In genomic region chr19:51166846-51167490, GRCh38 we compare ENCODE assay signal across 9 cellular contexts. TPM values are rescaled to one million over a fixed set of nuclear protein-coding genes. Genes with fewer than 3 reads are reported as not detected.
DNase-seq lines count a peak whose midpoint lies in the region; ATAC-seq and TF ChIP-seq lines count a peak whose summit lies in the region.
"Had no signal": no experiment of that assay in that cellular context is flagged by ENCODE, and none has a peak within 500 bp of the region (broad histone marks: within the 10 kb centered on the region; RNA-seq: fewer than 3 reads in every experiment).

No MANE protein-coding gene starts in this region.

- peak overlapping the region; percentile 64 for H3K27ac Mint-ChIP-seq in central memory CD8-positive, alpha-beta T cell (ENCODE audit: low read depth)
- no peak overlapping the region for H3K27ac Mint-ChIP-seq in neural progenitor cell

- no peaks in the 10 kb centered on the region for H3K27me3 Mint-ChIP-seq in central memory CD8-positive, alpha-beta T cell
- H3K27me3 Mint-ChIP-seq in neural progenitor cell (ENCODE audit: insufficient read depth, low read depth): peaks cover 4% of the 10 kb centered on the region

- peaks cover 23% of the 10 kb centered on the region for H3K27me3 ChIP-seq in neural progenitor cell

- H3K4me2 ChIP-seq in neural progenitor cell: no peak overlapping the region

- no peaks in the 10 kb centered on the region for H4K20me1 ChIP-seq in neural progenitor cell (ENCODE audit: low read depth)

- H3K79me2 ChIP-seq in neural progenitor cell (ENCODE audit: low read depth): no peaks in the 10 kb centered on the region

- no peak overlapping the region for H3K4me3 ChIP-seq in neural progenitor cell

- no peaks in the 10 kb centered on the region for H3K36me3 ChIP-seq in neural progenitor cell

- H3F3A ChIP-seq in neural progenitor cell (ENCODE audit: low read depth): no peaks in the 10 kb centered on the region

- no peaks in the 10 kb centered on the region for H3K9me3 ChIP-seq in neural progenitor cell (ENCODE audit: low read depth)

- H3K9ac ChIP-seq in neural progenitor cell: no peak overlapping the region

- H3K4me1 Mint-ChIP-seq in central memory CD8-positive, alpha-beta T cell: peaks cover 37% of the 10 kb centered on the region
- H3K4me1 Mint-ChIP-seq in neural progenitor cell: no peaks in the 10 kb centered on the region

- no peaks in the 10 kb centered on the region for H3K9me3 Mint-ChIP-seq in central memory CD8-positive, alpha-beta T cell
- peaks cover 9% of the 10 kb centered on the region for H3K9me3 Mint-ChIP-seq in neural progenitor cell

- H3K36me3 Mint-ChIP-seq in central memory CD8-positive, alpha-beta T cell (ENCODE audit: insufficient read depth): no peaks in the 10 kb centered on the region
- H3K36me3 Mint-ChIP-seq in neural progenitor cell: no peaks in the 10 kb centered on the region

- DNase-seq in OCI-M1 (lab: John Stamatoyannopoulos, UW) (peak; percentile 87), neural progenitor cell (ENCODE audit: low spot score) (no peak), GM19238 (ENCODE audit: insufficient read length, low spot score) (no peak)
- peak in 1 of 2 donors; percentile 12 for DNase-seq in central memory CD8-positive, alpha-beta T cell (ENCODE audit: low spot score in 2 of 2)
- peak; percentile 24 for DNase-seq in stimulated activated CD8-positive, alpha-beta memory T cell treated with anti-CD3 and anti-CD28 coated beads, Interleukin-12 subunit alpha, Interleukin-12 subunit beta, amount 100 ng/mL, for 4 hours (ENCODE audit: low read depth)
- DNase-seq: cortex of kidney, NCI-H524 treated with DMSO at 0.1 percent for 48 hours had no signal

- no peaks in the 10 kb centered on the region for H3K4me1 ChIP-seq in neural progenitor cell

- H3K27ac ChIP-seq in neural progenitor cell: no peak overlapping the region

- no peak for TF ChIP-seq CTCF in neural progenitor cell (IDR thresholded peaks at IDR 0.05)

- ATAC-seq in GM18520 (IDR thresholded peaks at IDR 0.05; ENCODE audit: unreplicated experiment): peak; percentile 62
- ATAC-seq in central memory CD8-positive, alpha-beta T cell (replicated peaks; ENCODE audit: extremely low read depth, poor library complexity, severe bottlenecking): peak; percentile 92
- no peak for ATAC-seq in GM18517 (IDR thresholded peaks at IDR 0.05; ENCODE audit: unreplicated experiment)

- H3K4me3 Mint-ChIP-seq in central memory CD8-positive, alpha-beta T cell: peak overlapping the region; percentile 81
- no peak overlapping the region for H3K4me3 Mint-ChIP-seq in neural progenitor cell

- H2AFZ ChIP-seq in neural progenitor cell (replicated peaks): no peak overlapping the region

RNA-seq across cellular contexts. Expression of gene SIGLEC7, which starts 24.9 kb away (rescaled TPM):
- total RNA-seq in neural progenitor cell (ENCODE audit: low replicate concordance): not detected in 2 replicates

RNA-seq across cellular contexts. Expression of gene SIGLEC9, which starts 42.3 kb away (rescaled TPM):
- not detected in 2 replicates for total RNA-seq in neural progenitor cell (ENCODE audit: low replicate concordance)

RNA-seq across cellular contexts. Expression of gene CD33, which starts 57.9 kb away (rescaled TPM):
- not detected in 2 replicates for total RNA-seq in neural progenitor cell (ENCODE audit: low replicate concordance)

RNA-seq across cellular contexts. Expression of gene CTU1, which starts 58.8 kb away (rescaled TPM):
- total RNA-seq in neural progenitor cell (ENCODE audit: low replicate concordance): 0.24 and 5.6 TPM in 2 replicates

Comparison
In these comparisons a context has a peak if more than half of its experiments do, and no peak if none do; other contexts are left out.
1. DNase-seq: peak in OCI-M1 (single experiment) and stimulated activated CD8-positive, alpha-beta memory T cell treated with anti-CD3 and anti-CD28 coated beads, Interleukin-12 subunit alpha, Interleukin-12 subunit beta, amount 100 ng/mL, for 4 hours (single experiment); none in neural progenitor cell (single experiment) and GM19238 (single experiment).